9 cellular contexts compared by ENCODE assay signal in genomic region chr15:66252411-66253295, GRCh38. TPM values are rescaled to one million over a fixed set of nuclear protein-coding genes. Genes with fewer than 3 reads are reported as not detected.
DNase-seq lines count a peak whose midpoint lies in the region; ATAC-seq and TF ChIP-seq lines count a peak whose summit lies in the region.
"Had no signal": no experiment of that assay in that cellular context is flagged by ENCODE, and none has a peak within 500 bp of the region (broad histone marks: within the 10 kb centered on the region; RNA-seq: fewer than 3 reads in every experiment).

No MANE protein-coding gene starts in this region.

- peak; percentile 92 for TF ChIP-seq CTCF in C4-2B (conservative IDR thresholded peaks at IDR 0.05)
- TF ChIP-seq CTCF in HFFc6 (IDR thresholded peaks at IDR 0.05): peak; percentile 78
- TF ChIP-seq CTCF in right atrium auricular region (IDR thresholded peaks at IDR 0.05): peak; percentile 60 to 71
- peak; percentile 76 for TF ChIP-seq CTCF in progenitor cell of endocrine pancreas (IDR thresholded peaks at IDR 0.05; ENCODE audit: unreplicated experiment)

- peaks cover 63% of the 10 kb centered on the region for H3K27me3 Mint-ChIP-seq in HFFc6 (ENCODE audit: insufficient read depth)
- peaks cover 89% of the 10 kb centered on the region for H3K27me3 Mint-ChIP-seq in progenitor cell of endocrine pancreas

- peaks cover 8% of the 10 kb centered on the region for H3K4me1 Mint-ChIP-seq in HFFc6 (ENCODE audit: low read depth)
- H3K4me1 Mint-ChIP-seq in progenitor cell of endocrine pancreas (ENCODE audit: low read depth): peaks cover 8% of the 10 kb centered on the region

- H3K4me3 ChIP-seq in SJSA1 (peak overlapping the region; percentile 32), right atrium auricular region (peak overlapping the region; percentile 29 to 53)

- H3K4me1 ChIP-seq in SJSA1 (replicated peaks) (peaks cover 21% of the 10 kb centered on the region), right atrium auricular region (peaks cover 0 to 28% of the 10 kb centered on the region in 2 donors)

- H3K27me3 ChIP-seq in SJSA1 (replicated peaks) (peaks cover 80% of the 10 kb centered on the region), right atrium auricular region (peaks cover 10 to 14% of the 10 kb centered on the region in 2 donors)

- H3K36me3 Mint-ChIP-seq in HFFc6 (ENCODE audit: low read depth) (no peaks in the 10 kb centered on the region), progenitor cell of endocrine pancreas (ENCODE audit: insufficient read depth) (no peaks in the 10 kb centered on the region)

- H3K9me3 ChIP-seq in SJSA1 (replicated peaks) (no peaks in the 10 kb centered on the region), right atrium auricular region (no peaks in the 10 kb centered on the region)

- H3K4me3 Mint-ChIP-seq in HFFc6 (peak overlapping the region; percentile 71), progenitor cell of endocrine pancreas (ENCODE audit: low read depth) (peak overlapping the region; percentile 59)

- DNase-seq in HFFc6: peak; percentile 9
- DNase-seq in SJSA1 (ENCODE audit: low read depth in 1 of 2, low spot score in 2 of 2): peak; percentile 42 to 58
- DNase-seq in amniotic epithelial cell (ENCODE audit: low read depth): peak; percentile 20
- peak; percentile 61 for DNase-seq in right atrium auricular region (ENCODE audit: low spot score)
- peak; percentile 53 for DNase-seq in progenitor cell of endocrine pancreas (ENCODE audit: low spot score, unreplicated experiment)

- H3K36me3 ChIP-seq in SJSA1 (no peaks in the 10 kb centered on the region), right atrium auricular region (no peaks in the 10 kb centered on the region)

- no peak overlapping the region for H3K27ac ChIP-seq in C4-2B
- no peak overlapping the region for H3K27ac ChIP-seq in SJSA1
- no peak overlapping the region for H3K27ac ChIP-seq in right atrium auricular region

- ATAC-seq in HG03460 (IDR thresholded peaks at IDR 0.05; ENCODE audit: unreplicated experiment): no peak
- ATAC-seq in GM19397 (IDR thresholded peaks at IDR 0.05; ENCODE audit: unreplicated experiment): no peak

- H3K9me3 Mint-ChIP-seq in HFFc6 (no peaks in the 10 kb centered on the region), progenitor cell of endocrine pancreas (ENCODE audit: low read depth) (no peaks in the 10 kb centered on the region)

- no peak overlapping the region for H3K27ac Mint-ChIP-seq in HFFc6
- H3K27ac Mint-ChIP-seq in progenitor cell of endocrine pancreas: no peak overlapping the region

RNA-seq across cellular contexts. Expression of gene MEGF11, which starts 0.9 kb away (rescaled TPM):
- total RNA-seq in HFFc6 (2021; fragmentation: NEBNext Ultra II Directional; extraction: Animal tissue kit (Norgen Biotek cat#: 25700)): not detected
- 0.03 TPM in 1 of 2 replicates, not detected in the other for total RNA-seq in SJSA1 (2014; rRNA removed; shearing (Covaris generic))
- total RNA-seq in right atrium auricular region (not detected), progenitor cell of endocrine pancreas (0.60 and 1.2 TPM in 2 replicates)
- total RNA-seq: LHCN-M2 had no signal

RNA-seq across cellular contexts. Expression of gene DIS3L, which starts 40.7 kb away (rescaled TPM):
- 10 to 100 TPM; 10.6 to 14.9 (median 13.5) TPM for total RNA-seq in HFFc6 (2021; fragmentation: NEBNext Ultra II Directional; extraction: Animal tissue kit (Norgen Biotek cat#: 25700))
- total RNA-seq in SJSA1 (2014; rRNA removed; shearing (Covaris generic)): 22.4 TPM in 2 replicates
- total RNA-seq in right atrium auricular region (10 to 100 TPM; 23.6 to 54.7 TPM), progenitor cell of endocrine pancreas (51.1 and 53.7 TPM in 2 replicates)

Comparison
In these comparisons a context has a peak if more than half of its experiments do, and no peak if none do; other contexts are left out.
1. DNase-seq: peak in every context shown above with its lines; median percentile 61 in right atrium auricular region; 53 in progenitor cell of endocrine pancreas; 50 in SJSA1; 20 in amniotic epithelial cell; 9 in HFFc6.